ENCODE assay signal across 10 cellular contexts in genomic region chr3:193744048-193744821, GRCh38.
DNase-seq lines count a peak whose midpoint lies in the region; ATAC-seq, FAIRE-seq and TF ChIP-seq lines count a peak whose summit lies in the region.
"Had no signal": no experiment of that assay in that cellular context is flagged by ENCODE, and none has a peak within 500 bp of the region (broad histone marks: within the 10 kb centered on the region; RNA-seq: fewer than 3 reads in every experiment).

No MANE protein-coding gene starts in this region.

- intact Hi-C loops in sciatic nerve (cut with DNase I), result no loop called here

- H3K27ac ChIP-seq in lung (ENCODE audit: low read depth in 1 of 2, low read length in 1 of 2) (peak overlapping the region in 1 of 2 donors; percentile 64), suprapubic skin (no peak overlapping the region)

- peaks cover 0 to 4% (median 0%) of the 10 kb centered on the region in 3 donors for H3K9me3 Mint-ChIP-seq in IgD-negative memory B cell

- no peak overlapping the region for H3K4me3 ChIP-seq in lung
- no peak overlapping the region for H3K4me3 ChIP-seq in suprapubic skin
- H3K4me3 ChIP-seq: adrenal gland had no signal

- H3K36me3 ChIP-seq in lung (ENCODE audit: control insufficient read depth in 2 of 2, insufficient read depth in 2 of 2, low read length in 2 of 2) (no peaks in the 10 kb centered on the region), suprapubic skin (no peaks in the 10 kb centered on the region)
- H3K36me3 ChIP-seq: adrenal gland had no signal

- H3K4me1 ChIP-seq in lung (ENCODE audit: control insufficient read depth in 2 of 2, insufficient read depth in 2 of 2, low read length in 2 of 2), result peaks cover 0 to 3% of the 10 kb centered on the region in 2 donors
- no peaks in the 10 kb centered on the region for H3K4me1 ChIP-seq in suprapubic skin
- H3K4me1 ChIP-seq: adrenal gland had no signal

- peak; percentile 92 for DNase-seq in DMS53 treated with DMSO at 0.1 percent for 48 hours (lab: John Stamatoyannopoulos, UW; ENCODE audit: unreplicated experiment)
- DNase-seq in RCC 7860 (ENCODE audit: low spot score), result peak; percentile 77
- DNase-seq in lung (ENCODE audit: low spot score), result peak; percentile 42
- no peak for DNase-seq in suprapubic skin (ENCODE audit: low spot score in 2 of 2)
- no peak for DNase-seq in sciatic nerve (ENCODE audit: low spot score)
- no peak for DNase-seq in midbrain (lab: John Stamatoyannopoulos, UW)

- H3K27me3 ChIP-seq in lung (ENCODE audit: control insufficient read depth, insufficient read depth) (no peaks in the 10 kb centered on the region), suprapubic skin (no peaks in the 10 kb centered on the region)
- H3K27me3 ChIP-seq: adrenal gland had no signal

- TF ChIP-seq EP300 in suprapubic skin (IDR thresholded peaks at IDR 0.05), result no peak

- peak; percentile 81 for FAIRE-seq in RCC 7860 (lab: Jason Lieb, UNC)
- FAIRE-seq: keratinocyte had no signal

- H3K4me3 Mint-ChIP-seq in IgD-negative memory B cell, result peak overlapping the region in 2 of 4 donors; percentile 63 to 81

- peaks cover 14 to 21% (median 19%) of the 10 kb centered on the region in 3 donors for H3K4me1 Mint-ChIP-seq in IgD-negative memory B cell

- H3K27me3 Mint-ChIP-seq in IgD-negative memory B cell, result peaks cover 2% of the 10 kb centered on the region

- H3K9me3 ChIP-seq in lung (ENCODE audit: control insufficient read depth in 2 of 2, insufficient read depth in 1 of 2, low read length in 1 of 2), result no peaks in the 10 kb centered on the region
- H3K9me3 ChIP-seq in suprapubic skin, result peaks cover 3% of the 10 kb centered on the region

- TF ChIP-seq CTCF in lung (IDR thresholded peaks at IDR 0.05; ENCODE audit: control extremely low read depth, extremely low read depth) (no peak), suprapubic skin (IDR thresholded peaks at IDR 0.05) (no peak)

- 67 to 73% methylated on average over 13 of the region's 13 CpGs for WGBS in lung, 2 donors
- WGBS in suprapubic skin, result 79% methylated on average over 10 of the region's 13 CpGs

- H3K27ac Mint-ChIP-seq in IgD-negative memory B cell, result peak overlapping the region; percentile 53 to 84 (median 80)

- TF ChIP-seq POLR2A in suprapubic skin (IDR thresholded peaks at IDR 0.05), result no peak

- peaks cover 1% of the 10 kb centered on the region for H3K36me3 Mint-ChIP-seq in IgD-negative memory B cell

- ATAC-seq in lung (ENCODE audit: insufficient read depth, low FRiP score) (peak; percentile 74), sciatic nerve (no peak), GM21529 (IDR thresholded peaks at IDR 0.05; ENCODE audit: unreplicated experiment) (no peak)

Comparison
In these comparisons a context has a peak if more than half of its experiments do, and no peak if none do; other contexts are left out.
1. DNase-seq: peak in DMS53 treated with DMSO at 0.1 percent for 48 hours (single experiment), RCC 7860 (single experiment) and lung (single experiment); none in suprapubic skin (0 of 2), sciatic nerve (single experiment) and midbrain (single experiment).